Comparison of ENCODE assay signal across 16 cellular contexts in genomic region chr4:108031427-108032083, GRCh38. TPM values are rescaled to one million over a fixed set of nuclear protein-coding genes. Genes with fewer than 3 reads are reported as not detected.
DNase-seq lines count a peak whose midpoint lies in the region; ATAC-seq and TF ChIP-seq lines count a peak whose summit lies in the region.
"Had no signal": no experiment of that assay in that cellular context is flagged by ENCODE, and none has a peak within 500 bp of the region (broad histone marks: within the 10 kb centered on the region; RNA-seq: fewer than 3 reads in every experiment).

No MANE protein-coding gene starts in this region.

- TF ChIP-seq CTCF in colonic mucosa (IDR thresholded peaks at IDR 0.05) (no peak), Calu3 (IDR thresholded peaks at IDR 0.05; ENCODE audit: unreplicated experiment) (no peak)

- peaks cover 85% of the 10 kb centered on the region for H3K4me1 Mint-ChIP-seq in activated naive CD4-positive, alpha-beta T cell treated with anti-CD3 and anti-CD28 coated beads, Interleukin-2, amount 10 ng/mL, durations not matched to agents 7 days and 5 days
- peaks cover 83% of the 10 kb centered on the region for H3K4me1 Mint-ChIP-seq in activated T-cell treated with anti-CD3 and anti-CD28 coated beads, Interleukin-2, amount 50 U/mL, for 72 hours (ENCODE audit: low read depth)
- peaks cover 36 to 89% (median 78%) of the 10 kb centered on the region in 7 donors for H3K4me1 Mint-ChIP-seq in naive thymus-derived CD4-positive, alpha-beta T cell
- H3K4me1 Mint-ChIP-seq in Calu3 (ENCODE audit: low read depth, unreplicated experiment) = no peaks in the 10 kb centered on the region

- peak; percentile 64 to 71 for ATAC-seq in activated T-cell treated with anti-CD3 and anti-CD28 coated beads, Interleukin-2, amount 50 U/mL, for 72 hours (replicated peaks in 1 of 2)
- ATAC-seq in naive thymus-derived CD4-positive, alpha-beta T cell = no peak
- no peak for ATAC-seq in GM21529 (IDR thresholded peaks at IDR 0.05; ENCODE audit: unreplicated experiment)
- ATAC-seq: Right ventricle myocardium inferior had no signal

- H3K9me3 ChIP-seq in naive thymus-derived CD4-positive, alpha-beta T cell (ENCODE audit: control insufficient read depth in 2 of 3, low read length in 3 of 3) = no peaks in the 10 kb centered on the region
- H3K9me3 ChIP-seq in subcutaneous abdominal adipose tissue (ENCODE audit: control insufficient read depth in 5 of 5, low read length in 5 of 5) (no peaks in the 10 kb centered on the region), colonic mucosa (no peaks in the 10 kb centered on the region)
- H3K9me3 ChIP-seq: neutrophil had no signal

- peaks cover 57% of the 10 kb centered on the region for H3K36me3 Mint-ChIP-seq in activated naive CD4-positive, alpha-beta T cell treated with anti-CD3 and anti-CD28 coated beads, Interleukin-2, amount 10 ng/mL, durations not matched to agents 7 days and 5 days
- peaks cover 9 to 21% of the 10 kb centered on the region in 2 donors for H3K36me3 Mint-ChIP-seq in activated T-cell treated with anti-CD3 and anti-CD28 coated beads, Interleukin-2, amount 50 U/mL, for 72 hours (ENCODE audit: insufficient read depth in 2 of 2)
- H3K36me3 Mint-ChIP-seq in naive thymus-derived CD4-positive, alpha-beta T cell = peaks cover 0 to 34% (median 4%) of the 10 kb centered on the region in 5 donors
- H3K36me3 Mint-ChIP-seq in Calu3 (ENCODE audit: insufficient read depth, unreplicated experiment) = peaks cover 5% of the 10 kb centered on the region

- H3K36me3 ChIP-seq in naive thymus-derived CD4-positive, alpha-beta T cell (ENCODE audit: control insufficient read depth in 2 of 3, insufficient read depth in 3 of 3, low read length in 3 of 3) = peaks cover 0 to 4% (median 0%) of the 10 kb centered on the region in 3 experiments
- H3K36me3 ChIP-seq in subcutaneous abdominal adipose tissue (ENCODE audit: control insufficient read depth in 5 of 5, insufficient read depth in 5 of 5, low read length in 5 of 5) = peaks cover 24 to 85% (median 73%) of the 10 kb centered on the region in 5 donors
- no peaks in the 10 kb centered on the region for H3K36me3 ChIP-seq in colonic mucosa

- peak; percentile 42 for DNase-seq in activated naive CD4-positive, alpha-beta T cell treated with Interleukin-2 at 50 U/mL for 16 hours
- DNase-seq in activated naive CD4-positive, alpha-beta T cell treated with anti-CD3 and anti-CD28 coated beads, Interleukin-2, amount 10 ng/mL, durations not matched to agents 7 days and 5 days = no peak
- DNase-seq in activated T-cell treated with anti-CD3 and anti-CD28 coated beads, Interleukin-2, amount 50 U/mL, for 72 hours = peak; percentile 67 to 74
- DNase-seq in naive thymus-derived CD4-positive, alpha-beta T cell = peak in 2 of 9 donors; percentile 58 to 64
- DNase-seq in colonic mucosa (no peak), Calu3 (no peak)
- DNase-seq: activated gamma-delta T cell; central memory CD4-positive, alpha-beta T cell; DMS 273 treated with DMSO at 0.1 percent for 48 hours; NCI-H1436; NCI-H524 had no signal

- intact Hi-C loops in naive thymus-derived CD4-positive, alpha-beta T cell (cut with micrococcal nuclease) = loop anchor here (2.0 to 5.0 kb wide), 5 partner anchors 17 to 591 kb away; partner anchors contain the start of gene RPL34 (in 1 of the 2)
- intact Hi-C loops in colonic mucosa (cut with DNase I) = no loop called here
- intact Hi-C loops in Calu3 (cut with micrococcal nuclease; ENCODE audit: unreplicated experiment) = no loop called here

- H3K9ac ChIP-seq in subcutaneous abdominal adipose tissue (ENCODE audit: low read length in 5 of 5) (no peak overlapping the region), colonic mucosa (ENCODE audit: low read depth in 2 of 2, low read length in 2 of 2) (no peak overlapping the region)

- H3K27ac ChIP-seq in naive thymus-derived CD4-positive, alpha-beta T cell (ENCODE audit: low read depth, low read length) = peak overlapping the region; percentile 61
- H3K27ac ChIP-seq in subcutaneous abdominal adipose tissue (ENCODE audit: low read depth, low read length) (peak overlapping the region; percentile 52), colonic mucosa (no peak overlapping the region)
- H3K27ac ChIP-seq: hepatocyte, neutrophil had no signal

- no TSS peak for BruUV-seq in Calu3 (replicated peaks; lab: Mats Ljungman, UMichigan)

- no peak overlapping the region for H3K4me3 Mint-ChIP-seq in activated naive CD4-positive, alpha-beta T cell treated with anti-CD3 and anti-CD28 coated beads, Interleukin-2, amount 10 ng/mL, durations not matched to agents 7 days and 5 days
- H3K4me3 Mint-ChIP-seq in activated T-cell treated with anti-CD3 and anti-CD28 coated beads, Interleukin-2, amount 50 U/mL, for 72 hours = peak overlapping the region; percentile 16 to 48
- H3K4me3 Mint-ChIP-seq in naive thymus-derived CD4-positive, alpha-beta T cell = peak overlapping the region in 4 of 10 donors; percentile 6 to 40 (median 31)
- H3K4me3 Mint-ChIP-seq in Calu3 (ENCODE audit: low read depth, unreplicated experiment) = no peak overlapping the region

- POLR2A ChIA-PET in naive thymus-derived CD4-positive, alpha-beta T cell (lab: Charles Lee) = interaction anchor here (0.5 to 10.4 kb wide), 18 partner anchors 12 to 588 kb away, joined by 3 to 120 read pairs (median 5); partner anchors contain the start of genes LEF1 and RPL34

- H3K9me3 Mint-ChIP-seq in activated naive CD4-positive, alpha-beta T cell treated with anti-CD3 and anti-CD28 coated beads, Interleukin-2, amount 10 ng/mL, durations not matched to agents 7 days and 5 days = peaks cover 4% of the 10 kb centered on the region
- no peaks in the 10 kb centered on the region for H3K9me3 Mint-ChIP-seq in activated T-cell treated with anti-CD3 and anti-CD28 coated beads, Interleukin-2, amount 50 U/mL, for 72 hours
- peaks cover 0 to 3% (median 0%) of the 10 kb centered on the region in 11 donors for H3K9me3 Mint-ChIP-seq in naive thymus-derived CD4-positive, alpha-beta T cell
- H3K9me3 Mint-ChIP-seq in Calu3 (ENCODE audit: low read depth, unreplicated experiment) = no peaks in the 10 kb centered on the region

- peaks cover 9 to 65% of the 10 kb centered on the region in 2 donors for H3K4me1 ChIP-seq in naive thymus-derived CD4-positive, alpha-beta T cell (ENCODE audit: control insufficient read depth in 2 of 2, insufficient read depth in 2 of 2, low read length in 2 of 2)
- H3K4me1 ChIP-seq in subcutaneous abdominal adipose tissue (ENCODE audit: control insufficient read depth in 5 of 5, insufficient read depth in 5 of 5, low read length in 5 of 5) (peaks cover 0 to 14% (median 3%) of the 10 kb centered on the region in 5 donors), colonic mucosa (no peaks in the 10 kb centered on the region)

- CTCF ChIA-PET in activated naive CD4-positive, alpha-beta T cell treated with anti-CD3 and anti-CD28 coated beads, Interleukin-2, amount 10 ng/mL, durations not matched to agents 7 days and 5 days (lab: Charles Lee) = interaction anchor here (0.6 to 5.5 kb wide), 20 partner anchors 12 to 540 kb away, joined by 3 to 55 read pairs (median 8); no protein-coding TSS in a partner anchor
- CTCF ChIA-PET in naive thymus-derived CD4-positive, alpha-beta T cell (lab: Charles Lee) = interaction anchor here (0.6 to 4.1 kb wide), 23 partner anchors 12 to 541 kb away, joined by 3 to 32 read pairs (median 9); no protein-coding TSS in a partner anchor
- CTCF ChIA-PET in Calu3 (lab: Charles Lee) = interaction anchor here (0.9 kb wide), 1 partner anchor 24 kb away, joined by 3 read pairs; no protein-coding TSS in a partner anchor

- no peaks in the 10 kb centered on the region for H3K27me3 Mint-ChIP-seq in activated naive CD4-positive, alpha-beta T cell treated with anti-CD3 and anti-CD28 coated beads, Interleukin-2, amount 10 ng/mL, durations not matched to agents 7 days and 5 days
- no peaks in the 10 kb centered on the region for H3K27me3 Mint-ChIP-seq in activated T-cell treated with anti-CD3 and anti-CD28 coated beads, Interleukin-2, amount 50 U/mL, for 72 hours (ENCODE audit: low read depth)
- H3K27me3 Mint-ChIP-seq in naive thymus-derived CD4-positive, alpha-beta T cell = no peaks in the 10 kb centered on the region
- H3K27me3 Mint-ChIP-seq in Calu3 (ENCODE audit: unreplicated experiment) = no peaks in the 10 kb centered on the region

- H3K27ac Mint-ChIP-seq in activated naive CD4-positive, alpha-beta T cell treated with anti-CD3 and anti-CD28 coated beads, Interleukin-2, amount 10 ng/mL, durations not matched to agents 7 days and 5 days = no peak overlapping the region
- H3K27ac Mint-ChIP-seq in activated T-cell treated with anti-CD3 and anti-CD28 coated beads, Interleukin-2, amount 50 U/mL, for 72 hours = peak overlapping the region; percentile 80
- H3K27ac Mint-ChIP-seq in naive thymus-derived CD4-positive, alpha-beta T cell = peak overlapping the region; percentile 86 to 96 (median 94)
- H3K27ac Mint-ChIP-seq in Calu3 (ENCODE audit: unreplicated experiment) = no peak overlapping the region

- H3K27me3 ChIP-seq in naive thymus-derived CD4-positive, alpha-beta T cell (ENCODE audit: control insufficient read depth in 2 of 2, insufficient read depth in 2 of 2, low read length in 2 of 2) = no peaks in the 10 kb centered on the region
- no peaks in the 10 kb centered on the region for H3K27me3 ChIP-seq in subcutaneous abdominal adipose tissue (ENCODE audit: control insufficient read depth in 5 of 5, insufficient read depth in 4 of 5, low read length in 5 of 5)
- no peaks in the 10 kb centered on the region for H3K27me3 ChIP-seq in colonic mucosa
- H3K27me3 ChIP-seq: hepatocyte, neutrophil had no signal

- H3K4me3 ChIP-seq in naive thymus-derived CD4-positive, alpha-beta T cell (ENCODE audit: low read length) = no peak overlapping the region
- H3K4me3 ChIP-seq in subcutaneous abdominal adipose tissue (ENCODE audit: low read depth in 1 of 5, low read length in 5 of 5) (no peak overlapping the region), colonic mucosa (no peak overlapping the region)
- H3K4me3 ChIP-seq: hepatocyte had no signal

RNA-seq across cellular contexts. Expression of gene HADH, which starts 41.9 kb away (rescaled TPM):
- 10 to 100 TPM; 35.7 to 45.7 TPM for total RNA-seq in activated T-cell treated with anti-CD3 and anti-CD28 coated beads, Interleukin-2, amount 50 U/mL, for 72 hours
- 10 to 100 TPM; 16.5 to 38.8 (median 29.7) TPM for total RNA-seq in naive thymus-derived CD4-positive, alpha-beta T cell
- 10 to 100 TPM; 43.0 to 45.1 TPM for polyA plus RNA-seq in naive thymus-derived CD4-positive, alpha-beta T cell
- total RNA-seq in colonic mucosa = 100 to 1,000 TPM; 121 to 213 TPM
- total RNA-seq in Calu3 (2022) = 45.1 and 47.9 TPM in 2 replicates

Comparison
In these comparisons a context has a peak if more than half of its experiments do, and no peak if none do; other contexts are left out.
1. DNase-seq: peak in activated naive CD4-positive, alpha-beta T cell treated with Interleukin-2 at 50 U/mL for 16 hours (single experiment) and activated T-cell treated with anti-CD3 and anti-CD28 coated beads, Interleukin-2, amount 50 U/mL, for 72 hours (2 of 2); none in activated naive CD4-positive, alpha-beta T cell treated with anti-CD3 and anti-CD28 coated beads, Interleukin-2, amount 10 ng/mL, durations not matched to agents 7 days and 5 days (single experiment), colonic mucosa (single experiment) and Calu3 (single experiment).
2. H3K27ac Mint-ChIP-seq: peak in activated T-cell treated with anti-CD3 and anti-CD28 coated beads, Interleukin-2, amount 50 U/mL, for 72 hours (single experiment) and naive thymus-derived CD4-positive, alpha-beta T cell (9 of 9); none in activated naive CD4-positive, alpha-beta T cell treated with anti-CD3 and anti-CD28 coated beads, Interleukin-2, amount 10 ng/mL, durations not matched to agents 7 days and 5 days (single experiment) and Calu3 (single experiment).
3. H3K4me3 Mint-ChIP-seq: peak in activated T-cell treated with anti-CD3 and anti-CD28 coated beads, Interleukin-2, amount 50 U/mL, for 72 hours (2 of 2); none in activated naive CD4-positive, alpha-beta T cell treated with anti-CD3 and anti-CD28 coated beads, Interleukin-2, amount 10 ng/mL, durations not matched to agents 7 days and 5 days (single experiment) and Calu3 (single experiment).
4. ATAC-seq: peak in activated T-cell treated with anti-CD3 and anti-CD28 coated beads, Interleukin-2, amount 50 U/mL, for 72 hours (2 of 2); none in naive thymus-derived CD4-positive, alpha-beta T cell (single experiment) and GM21529 (single experiment).
5. intact Hi-C loops: an anchor here in naive thymus-derived CD4-positive, alpha-beta T cell (2.0 to 5.0 kb wide); none called in colonic mucosa and Calu3.